ENCODE assay signal across 8 cellular contexts in the genomic region with DNA sequence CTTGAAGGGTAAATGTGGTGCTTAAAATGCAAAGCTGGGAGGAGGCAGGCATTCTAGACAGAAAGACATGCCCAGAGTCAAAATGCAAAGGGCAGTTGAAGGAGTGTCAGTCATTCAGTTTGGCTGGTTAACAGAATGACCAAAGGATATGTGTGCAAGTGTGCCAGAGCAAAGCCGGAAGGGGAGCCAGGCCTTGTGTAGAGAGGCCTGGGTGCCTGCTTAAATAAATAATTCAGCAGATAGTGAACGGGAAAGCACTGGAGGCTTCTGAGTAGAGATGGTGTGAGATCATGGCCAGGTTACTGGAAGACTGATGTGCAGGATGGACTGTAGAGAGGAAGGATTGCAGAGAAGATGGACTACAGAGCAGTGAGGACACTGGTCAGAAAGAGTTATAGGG.
"Had no signal": no experiment of that assay in that cellular context is flagged by ENCODE, and none has a peak within 500 bp of the region (broad histone marks: within the 10 kb centered on the region; RNA-seq: fewer than 3 reads in every experiment).

No MANE protein-coding gene starts in this region.

- FAIRE-seq: H1, H54, HepG2, K562 had no signal

- H3K4me3 ChIP-seq: GM23248, K562 had no signal

- H3K9ac ChIP-seq: GM23248 had no signal

- H3K27ac Mint-ChIP-seq: H9 had no signal

- DNase-seq: GM23248, H9, HCEC 1CT, KG1 had no signal

- H3K27ac ChIP-seq: GM23248 had no signal

- H3K4me3 Mint-ChIP-seq: H9 had no signal

- ATAC-seq: HepG2, K562 had no signal

- H3K9me3 Mint-ChIP-seq: H9 had no signal
